8 cellular contexts compared by ENCODE assay signal in genomic region chr1:54944610-54945392, GRCh38. TPM values are rescaled to one million over a fixed set of nuclear protein-coding genes. Genes with fewer than 3 reads are reported as not detected.
DNase-seq lines count a peak whose midpoint lies in the region; ATAC-seq and TF ChIP-seq lines count a peak whose summit lies in the region.

No MANE protein-coding gene starts in this region.

- no peak overlapping the region for H3K4me2 ChIP-seq in KMS-11
- H3K4me2 ChIP-seq in fibroblast of lung (ENCODE audit: extremely low read depth, insufficient read depth, low read length) = peak overlapping the region; percentile 10

- H3K4me1 ChIP-seq in A673 (ENCODE audit: insufficient read depth, low read length, poor library complexity, severe bottlenecking) (peaks cover 10% of the 10 kb centered on the region), KMS-11 (ENCODE audit: low read depth, poor library complexity, severe bottlenecking) (no peaks in the 10 kb centered on the region), Peyer's patch (peaks cover 0 to 12% (median 0%) of the 10 kb centered on the region in 4 donors), fibroblast of lung (ENCODE audit: control insufficient read depth, extremely low read depth, insufficient read depth, low read length) (no peaks in the 10 kb centered on the region)

- POLR2A ChIA-PET in A673 (lab: Charles Lee; ENCODE audit: low non-redundant PET) = no interaction called here

- H3K9me3 ChIP-seq in A673 (ENCODE audit: low read depth, low read length, poor library complexity, severe bottlenecking) (no peaks in the 10 kb centered on the region), Peyer's patch (no peaks in the 10 kb centered on the region), fibroblast of lung (ENCODE audit: control insufficient read depth, insufficient read depth, low read depth, low read length) (no peaks in the 10 kb centered on the region)

- H3K27ac Mint-ChIP-seq in activated T-cell treated with anti-CD3 and anti-CD28 coated beads, Interleukin-2, amount 50 U/mL, for 72 hours = no peak overlapping the region
- H3K27ac Mint-ChIP-seq in natural killer cell treated with Interleukin-12 subunit alpha and Interleukin-12 subunit beta and Interleukin-15 and Interleukin-18, amount 100 ng/mL, for 72 hours = peak overlapping the region in 1 of 2 donors; percentile 37

- H3K4me3 Mint-ChIP-seq in activated T-cell treated with anti-CD3 and anti-CD28 coated beads, Interleukin-2, amount 50 U/mL, for 72 hours = no peak overlapping the region
- H3K4me3 Mint-ChIP-seq in natural killer cell treated with Interleukin-12 subunit alpha and Interleukin-12 subunit beta and Interleukin-15 and Interleukin-18, amount 100 ng/mL, for 72 hours = no peak overlapping the region

- TF ChIP-seq CTCF in A673 (conservative IDR thresholded peaks at IDR 0.05; ENCODE audit: low read depth, low read length) (peak; percentile 91), KMS-11 (conservative IDR thresholded peaks at IDR 0.05; ENCODE audit: low read depth, low read length) (peak; percentile 70), Peyer's patch (IDR thresholded peaks at IDR 0.05) (peak; percentile 20 to 90 (median 81)), fibroblast of lung (conservative IDR thresholded peaks at IDR 0.05 in 1 of 2, IDR thresholded peaks at IDR 0.05 in 1 of 2; ENCODE audit: low read depth in 1 of 2, low read length in 2 of 2) (peak; percentile 74 to 91)

- no peaks in the 10 kb centered on the region for H4K20me1 ChIP-seq in KMS-11 (ENCODE audit: insufficient read depth)
- H4K20me1 ChIP-seq in fibroblast of lung (ENCODE audit: control insufficient read depth, extremely low read depth, insufficient read depth, low read length) = no peaks in the 10 kb centered on the region

- H3K36me3 Mint-ChIP-seq in activated T-cell treated with anti-CD3 and anti-CD28 coated beads, Interleukin-2, amount 50 U/mL, for 72 hours (ENCODE audit: insufficient read depth in 2 of 2) = no peaks in the 10 kb centered on the region
- no peaks in the 10 kb centered on the region for H3K36me3 Mint-ChIP-seq in natural killer cell treated with Interleukin-12 subunit alpha and Interleukin-12 subunit beta and Interleukin-15 and Interleukin-18, amount 100 ng/mL, for 72 hours

- peak; percentile 78 for ATAC-seq in GM18868 (IDR thresholded peaks at IDR 0.05; ENCODE audit: unreplicated experiment)
- ATAC-seq in activated T-cell treated with anti-CD3 and anti-CD28 coated beads, Interleukin-2, amount 50 U/mL, for 72 hours (replicated peaks in 1 of 2) = peak; percentile 70 to 79
- ATAC-seq in natural killer cell treated with Interleukin-12 subunit alpha and Interleukin-12 subunit beta and Interleukin-15 and Interleukin-18, amount 100 ng/mL, for 72 hours = peak; percentile 78 to 83

- H2AFZ ChIP-seq in KMS-11 (ENCODE audit: low read depth) (peak overlapping the region; percentile 29; the same call in 1 of the 2 replicates), fibroblast of lung (ENCODE audit: low read length) (peak overlapping the region; percentile 12)

- H3K27me3 Mint-ChIP-seq in activated T-cell treated with anti-CD3 and anti-CD28 coated beads, Interleukin-2, amount 50 U/mL, for 72 hours (ENCODE audit: low read depth) = no peaks in the 10 kb centered on the region
- peaks cover 9 to 14% of the 10 kb centered on the region in 2 donors for H3K27me3 Mint-ChIP-seq in natural killer cell treated with Interleukin-12 subunit alpha and Interleukin-12 subunit beta and Interleukin-15 and Interleukin-18, amount 100 ng/mL, for 72 hours

- intact Hi-C loops in A673 (cut with micrococcal nuclease; ENCODE audit: unreplicated experiment) = loop anchor here (1.0 to 10.0 kb wide), 3 partner anchors 52 to 330 kb away; no protein-coding TSS in a partner anchor

- CTCF ChIA-PET in A673 (lab: Charles Lee) = interaction anchor here (0.6 to 4.3 kb wide), 10 partner anchors 17 to 95 kb away, joined by 3 to 78 read pairs (median 4); partner anchors contain the start of gene DHCR24

- no TSS peak for BruUV-seq in A673 (replicated peaks; lab: Mats Ljungman, UMichigan)

- H3K4me3 ChIP-seq in A673 (ENCODE audit: low read depth, low read length, poor library complexity, severe bottlenecking) (peak overlapping the region; percentile 3), KMS-11 (IDR thresholded peaks at IDR 0.05; ENCODE audit: insufficient read depth, low read depth, low read length) (no peak overlapping the region), Peyer's patch (peak overlapping the region in 2 of 4 donors; percentile 13 to 32), fibroblast of lung (replicated peaks in 1 of 4; ENCODE audit: control extremely low read depth in 1 of 4, insufficient read depth in 1 of 4, low read depth in 3 of 4, low read length in 4 of 4) (no peak overlapping the region)

- H3K27me3 ChIP-seq in A673 (replicated peaks; ENCODE audit: insufficient read depth, low read depth, low read length, poor library complexity) = no peaks in the 10 kb centered on the region
- H3K27me3 ChIP-seq in KMS-11 (ENCODE audit: insufficient read depth, low read depth) = no peaks in the 10 kb centered on the region
- H3K27me3 ChIP-seq in Peyer's patch = no peaks in the 10 kb centered on the region
- no peaks in the 10 kb centered on the region for H3K27me3 ChIP-seq in fibroblast of lung (ENCODE audit: control insufficient read depth, insufficient read depth, low read length)

- H3K9ac ChIP-seq in KMS-11 = no peak overlapping the region
- no peak overlapping the region for H3K9ac ChIP-seq in fibroblast of lung (ENCODE audit: insufficient read depth, low read length)

- H3K79me2 ChIP-seq in KMS-11 (ENCODE audit: insufficient read depth, low read depth) (no peaks in the 10 kb centered on the region), fibroblast of lung (ENCODE audit: control insufficient read depth, insufficient read depth, low read length) (no peaks in the 10 kb centered on the region)

- H3K27ac ChIP-seq in A673 (ENCODE audit: low read depth, low read length, poor library complexity, severe bottlenecking) (no peak overlapping the region), KMS-11 (no peak overlapping the region), Peyer's patch (peak overlapping the region in 3 of 4 donors; percentile 38 to 88 (median 81)), fibroblast of lung (ENCODE audit: insufficient read depth, low read length) (no peak overlapping the region)

- H3K4me1 Mint-ChIP-seq in activated T-cell treated with anti-CD3 and anti-CD28 coated beads, Interleukin-2, amount 50 U/mL, for 72 hours (ENCODE audit: low read depth) = peaks cover 5% of the 10 kb centered on the region
- H3K4me1 Mint-ChIP-seq in natural killer cell treated with Interleukin-12 subunit alpha and Interleukin-12 subunit beta and Interleukin-15 and Interleukin-18, amount 100 ng/mL, for 72 hours (ENCODE audit: low read depth in 2 of 2) = peaks cover 11 to 13% of the 10 kb centered on the region in 2 donors

- DNase-seq in A673 (ENCODE audit: low spot score) = peak; percentile 85
- peak; percentile 39 to 89 (median 79) for DNase-seq in Peyer's patch
- DNase-seq in activated T-cell treated with anti-CD3 and anti-CD28 coated beads, Interleukin-2, amount 50 U/mL, for 72 hours = peak; percentile 68 to 71
- peak; percentile 71 to 87 for DNase-seq in fibroblast of lung (ENCODE audit: low read depth in 2 of 2)
- DNase-seq in natural killer cell treated with Interleukin-12 subunit alpha and Interleukin-12 subunit beta and Interleukin-15 and Interleukin-18, amount 100 ng/mL, for 72 hours (ENCODE audit: low spot score) = peak; percentile 76
- peak; percentile 56 for DNase-seq in stimulated activated naive CD4-positive, alpha-beta T cell treated with Interleukin-2 at 50 U/mL for 16 hours (lab: John Stamatoyannopoulos, UW)

- no peak for TF ChIP-seq POLR2A in Peyer's patch (IDR thresholded peaks at IDR 0.05)

- no peaks in the 10 kb centered on the region for H3K9me3 Mint-ChIP-seq in activated T-cell treated with anti-CD3 and anti-CD28 coated beads, Interleukin-2, amount 50 U/mL, for 72 hours
- H3K9me3 Mint-ChIP-seq in natural killer cell treated with Interleukin-12 subunit alpha and Interleukin-12 subunit beta and Interleukin-15 and Interleukin-18, amount 100 ng/mL, for 72 hours = no peaks in the 10 kb centered on the region

- H3K36me3 ChIP-seq in A673 (ENCODE audit: insufficient read depth, low read length, poor library complexity, severe bottlenecking) = no peaks in the 10 kb centered on the region
- H3K36me3 ChIP-seq in KMS-11 (ENCODE audit: insufficient read depth) = no peaks in the 10 kb centered on the region
- no peaks in the 10 kb centered on the region for H3K36me3 ChIP-seq in Peyer's patch
- no peaks in the 10 kb centered on the region for H3K36me3 ChIP-seq in fibroblast of lung (ENCODE audit: control insufficient read depth, insufficient read depth, low read length)

RNA-seq across cellular contexts. Expression of gene TMEM61, which starts 35.6 kb away (rescaled TPM):
- total RNA-seq in A673 (2021) = not detected in 2 replicates
- 10 to 100 TPM in 2 of 4 donors, 1 to 10 TPM in 2; 6.6 to 13.9 (median 9.3) TPM for total RNA-seq in Peyer's patch
- total RNA-seq in activated T-cell treated with anti-CD3 and anti-CD28 coated beads, Interleukin-2, amount 50 U/mL, for 72 hours = not detected
- not detected in 2 replicates for total RNA-seq in fibroblast of lung
- polyA plus RNA-seq in fibroblast of lung = not detected in 2 replicates
- polyA plus RNA-seq in fibroblast of lung (2012) = not detected in 2 replicates
- not detected in 2 replicates for polyA minus RNA-seq in fibroblast of lung (ENCODE audit: low replicate concordance)
- not detected for total RNA-seq in natural killer cell treated with Interleukin-12 subunit alpha and Interleukin-12 subunit beta and Interleukin-15 and Interleukin-18, amount 100 ng/mL, for 72 hours

RNA-seq across cellular contexts. Expression of gene BSND, which starts 53.9 kb away (rescaled TPM):
- not detected in 2 replicates for total RNA-seq in A673 (2021)
- not detected for total RNA-seq in Peyer's patch
- not detected for total RNA-seq in activated T-cell treated with anti-CD3 and anti-CD28 coated beads, Interleukin-2, amount 50 U/mL, for 72 hours
- total RNA-seq in fibroblast of lung = not detected in 2 replicates
- polyA plus RNA-seq in fibroblast of lung = not detected in 2 replicates
- not detected in 2 replicates for polyA plus RNA-seq in fibroblast of lung (2012)
- not detected in 2 replicates for polyA minus RNA-seq in fibroblast of lung (ENCODE audit: low replicate concordance)
- not detected for total RNA-seq in natural killer cell treated with Interleukin-12 subunit alpha and Interleukin-12 subunit beta and Interleukin-15 and Interleukin-18, amount 100 ng/mL, for 72 hours

RNA-seq across cellular contexts. Expression of gene DHCR24, which starts 57.8 kb away (rescaled TPM):
- 245 and 273 TPM in 2 replicates for total RNA-seq in A673 (2021)
- 100 to 1,000 TPM in 3 of 4 donors, 10 to 100 TPM in 1; 15.7 to 119 (median 110) TPM for total RNA-seq in Peyer's patch
- 10 to 100 TPM; 17.3 to 17.7 TPM for total RNA-seq in activated T-cell treated with anti-CD3 and anti-CD28 coated beads, Interleukin-2, amount 50 U/mL, for 72 hours
- 98.9 and 329 TPM in 2 replicates for total RNA-seq in fibroblast of lung
- polyA plus RNA-seq in fibroblast of lung = 217 and 314 TPM in 2 replicates
- 225 and 293 TPM in 2 replicates for polyA plus RNA-seq in fibroblast of lung (2012)
- 1,689 and 1,763 TPM in 2 replicates for polyA minus RNA-seq in fibroblast of lung (ENCODE audit: low replicate concordance)
- 100 to 1,000 TPM; 124 to 187 TPM for total RNA-seq in natural killer cell treated with Interleukin-12 subunit alpha and Interleukin-12 subunit beta and Interleukin-15 and Interleukin-18, amount 100 ng/mL, for 72 hours

Comparison
In these comparisons a context has a peak if more than half of its experiments do, and no peak if none do; other contexts are left out.
1. H3K27ac ChIP-seq: peak in Peyer's patch (3 of 4); none in A673 (single experiment), KMS-11 (single experiment) and fibroblast of lung (single experiment).
2. Peak in every context shown above with its lines, with median percentiles within 50 percentile points of each other: DNase-seq, CTCF ChIP-seq and ATAC-seq.